19 cellular contexts compared by ENCODE assay signal in the genomic region with DNA sequence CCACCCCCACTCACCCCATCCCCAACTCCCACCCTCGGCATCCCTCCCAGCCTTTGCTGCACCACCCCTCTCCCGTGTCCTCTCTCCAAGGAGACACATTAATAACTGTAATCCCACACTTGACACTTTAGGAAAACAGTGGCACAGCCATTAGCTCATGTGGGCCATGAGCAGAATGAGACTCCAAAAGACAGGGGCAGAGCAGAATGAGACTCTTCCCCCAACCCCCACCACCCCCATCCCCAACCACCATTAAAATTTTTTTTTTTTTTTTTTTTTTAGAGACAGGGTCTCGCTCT. TPM values are rescaled to one million over a fixed set of nuclear protein-coding genes. Genes with fewer than 3 reads are reported as not detected.
"Had no signal": no experiment of that assay in that cellular context is flagged by ENCODE, and none has a peak within 500 bp of the region (broad histone marks: within the 10 kb centered on the region; RNA-seq: fewer than 3 reads in every experiment).

No MANE protein-coding gene starts in this region.

- ATAC-seq: foreskin keratinocyte had no signal

- H3K4me3 ChIP-seq: adrenal gland, breast epithelium, left lung, tibial artery, uterus had no signal

- DNase-seq: kidney had no signal

- H3K9me3 Mint-ChIP-seq: activated CD4-positive, alpha-beta T cell treated with anti-CD3 and anti-CD28 coated beads, Interleukin-2, amount 10 ng/mL, durations not matched to agents 24 days and 14 days; activated naive CD4-positive, alpha-beta T cell treated with anti-CD3 and anti-CD28 coated beads, Interleukin-2, amount 50 U/mL, for 72 hours; activated T-cell treated with anti-CD3 and anti-CD28 coated beads, Interleukin-2, amount 50 U/mL, for 72 hours; neural crest cell had no signal

- H3K4me3 Mint-ChIP-seq: neural crest cell had no signal

- H3K4me1 ChIP-seq: breast epithelium, uterus had no signal

- H3K27ac ChIP-seq: adrenal gland, breast epithelium, epithelial cell of prostate, foreskin keratinocyte, tibial artery, uterus had no signal

- H3K9me3 ChIP-seq: adrenal gland, breast epithelium, left lung, tibial artery, uterus had no signal

- H3K27me3 ChIP-seq: adrenal gland, breast epithelium, uterus had no signal

- H3K36me3 Mint-ChIP-seq: activated naive CD4-positive, alpha-beta T cell treated with anti-CD3 and anti-CD28 coated beads, Interleukin-2, amount 50 U/mL, for 72 hours had no signal

- H3K27ac Mint-ChIP-seq: activated naive CD4-positive, alpha-beta T cell treated with anti-CD3 and anti-CD28 coated beads, Interleukin-2, amount 50 U/mL, for 72 hours; activated T-cell treated with anti-CD3 and anti-CD28 coated beads, Interleukin-2, amount 50 U/mL, for 72 hours had no signal

- H3K27me3 Mint-ChIP-seq: activated CD4-positive, alpha-beta T cell treated with anti-CD3 and anti-CD28 coated beads, Interleukin-2, amount 10 ng/mL, durations not matched to agents 24 days and 14 days had no signal

- H3K36me3 ChIP-seq: adrenal gland, breast epithelium, left lung, tibial artery, uterus had no signal

RNA-seq across cellular contexts. Expression of a gene that starts 6.2 kb away (rescaled TPM):
- total RNA-seq: activated CD4-positive, alpha-beta T cell treated with anti-CD3 and anti-CD28 coated beads, Interleukin-2, amount 10 ng/mL, durations not matched to agents 24 days and 14 days; activated naive CD4-positive, alpha-beta T cell treated with anti-CD3 and anti-CD28 coated beads, Interleukin-2, amount 50 U/mL, for 72 hours; activated T-cell treated with anti-CD3 and anti-CD28 coated beads, Interleukin-2, amount 50 U/mL, for 72 hours; foreskin keratinocyte; mammary epithelial cell; neural crest cell had no signal
- polyA plus RNA-seq: foreskin keratinocyte, mammary epithelial cell had no signal

RNA-seq across cellular contexts. Expression of a gene that starts 48.0 kb away (rescaled TPM):
- total RNA-seq: activated CD4-positive, alpha-beta T cell treated with anti-CD3 and anti-CD28 coated beads, Interleukin-2, amount 10 ng/mL, durations not matched to agents 24 days and 14 days; activated naive CD4-positive, alpha-beta T cell treated with anti-CD3 and anti-CD28 coated beads, Interleukin-2, amount 50 U/mL, for 72 hours; activated T-cell treated with anti-CD3 and anti-CD28 coated beads, Interleukin-2, amount 50 U/mL, for 72 hours; adrenal gland; astrocyte; breast epithelium; cerebellum; dermis microvascular lymphatic vessel endothelial cell; foreskin keratinocyte; kidney; left lung; mammary epithelial cell; myocyte; neural crest cell; omental fat pad; posterior vena cava; uterus had no signal
- polyA plus RNA-seq: adrenal gland, foreskin keratinocyte, mammary epithelial cell had no signal
